In genomic region chr9:69894720-69895119, GRCh38 we compare ENCODE assay signal across 29 cellular contexts.
"Had no signal": no experiment of that assay in that cellular context is flagged by ENCODE, and none has a peak within 500 bp of the region (broad histone marks: within the 10 kb centered on the region; RNA-seq: fewer than 3 reads in every experiment).

No MANE protein-coding gene starts in this region.

- ATAC-seq: activated CD4-positive, CD25-positive, alpha-beta regulatory T cell treated with anti-CD3 and anti-CD28 coated beads, Interleukin-2, amount 50 U/mL, for 24 hours; foreskin keratinocyte; heart left ventricle; left lung had no signal

- H3K36me3 Mint-ChIP-seq: activated CD4-positive, alpha-beta memory T cell treated with anti-CD3 and anti-CD28 coated beads for 36 hours; activated naive CD8-positive, alpha-beta T cell treated with anti-CD3 and anti-CD28 coated beads for 36 hours had no signal

- H3K4me1 ChIP-seq: left lung, sigmoid colon had no signal

- H3K9me3 Mint-ChIP-seq: activated CD4-positive, alpha-beta memory T cell treated with anti-CD3 and anti-CD28 coated beads for 36 hours; activated CD4-positive, alpha-beta T cell treated with anti-CD3 and anti-CD28 coated beads, Interleukin-2, amount 10 ng/mL, durations not matched to agents 24 days and 14 days; activated naive CD4-positive, alpha-beta T cell treated with anti-CD3 and anti-CD28 coated beads for 36 hours; activated naive CD8-positive, alpha-beta T cell treated with anti-CD3 and anti-CD28 coated beads for 36 hours; activated T-helper 1 cell treated with anti-CD3 and anti-CD28 coated beads, Interleukin-12 subunit alpha, Interleukin-12 subunit beta, Interleukin-2, Interleukin-4 antibody, amounts not matched to agents 30 ng/mL and 10 ng/mL and 1 ng/mL, durations not matched to agents 14 hours and 24 hours and 36 hours; nephron progenitor cell; T-helper 1 cell treated with Interleukin-12 subunit alpha and Interleukin-12 subunit beta and Interleukin-4 antibody, amounts not matched to agents 30 μg/mL and 1 μg/mL, for 36 hours had no signal

- H3K36me3 ChIP-seq: heart left ventricle, left lung, neutrophil, ovary, sigmoid colon, tibial nerve, WERI-Rb-1 had no signal

- H3K4me2 ChIP-seq: smooth muscle cell had no signal

- FAIRE-seq: endothelial cell of umbilical vein, TTC549 had no signal

- H3K27ac Mint-ChIP-seq: activated CD4-positive, alpha-beta memory T cell treated with anti-CD3 and anti-CD28 coated beads for 36 hours; activated CD4-positive, alpha-beta T cell treated with anti-CD3 and anti-CD28 coated beads, Interleukin-2, amount 10 ng/mL, durations not matched to agents 24 days and 14 days; activated naive CD4-positive, alpha-beta T cell treated with anti-CD3 and anti-CD28 coated beads for 36 hours; activated naive CD8-positive, alpha-beta T cell treated with anti-CD3 and anti-CD28 coated beads for 36 hours; activated T-helper 1 cell treated with anti-CD3 and anti-CD28 coated beads, Interleukin-12 subunit alpha, Interleukin-12 subunit beta, Interleukin-2, Interleukin-4 antibody, amounts not matched to agents 30 ng/mL and 10 ng/mL and 1 ng/mL, durations not matched to agents 14 hours and 24 hours and 36 hours; nephron progenitor cell; T-helper 1 cell treated with Interleukin-12 subunit alpha and Interleukin-12 subunit beta and Interleukin-4 antibody, amounts not matched to agents 30 μg/mL and 1 μg/mL, for 36 hours had no signal

- H3K27ac ChIP-seq: foreskin keratinocyte, heart left ventricle, left lung, neutrophil, ovary, sigmoid colon, tibial nerve, WERI-Rb-1 had no signal

- H3K9me3 ChIP-seq: heart left ventricle, left lung, neutrophil, ovary, sigmoid colon, tibial nerve had no signal

- DNase-seq: activated CD4-positive, alpha-beta memory T cell treated with anti-CD3 and anti-CD28 coated beads for 36 hours; activated CD4-positive, alpha-beta T cell treated with anti-CD3 and anti-CD28 coated beads, Interleukin-2, amount 10 ng/mL, durations not matched to agents 24 days and 14 days; activated CD8-positive, alpha-beta memory T cell treated with anti-CD3 and anti-CD28 coated beads, Interleukin-2, amount 50 U/mL, for 4 hours; activated effector memory CD4-positive, alpha-beta T cell treated with anti-CD3 and anti-CD28 coated beads, Interleukin-2, amount 50 U/mL, for 16 hours; activated naive CD4-positive, alpha-beta T cell treated with anti-CD3 and anti-CD28 coated beads for 36 hours; activated naive CD8-positive, alpha-beta T cell treated with anti-CD3 and anti-CD28 coated beads for 36 hours; activated T-cell treated with anti-CD3 and anti-CD28 coated beads, Interleukin-2, amount 50 U/mL, for 1 hour; caudate nucleus; cortex of kidney; foreskin keratinocyte; heart left ventricle; left lung; nephron progenitor cell; ovary; retina; sigmoid colon; stimulated activated CD4-positive, alpha-beta T cell treated with anti-CD3 and anti-CD28 coated beads, Interleukin-1b, Interleukin-23, amount 100 ng/mL, for 48 hours; stimulated activated naive CD4-positive, alpha-beta T cell; T-helper 9 cell; WERI-Rb-1 had no signal

- H3K27me3 Mint-ChIP-seq: activated CD4-positive, alpha-beta memory T cell treated with anti-CD3 and anti-CD28 coated beads for 36 hours; activated CD4-positive, alpha-beta T cell treated with anti-CD3 and anti-CD28 coated beads, Interleukin-2, amount 10 ng/mL, durations not matched to agents 24 days and 14 days; activated naive CD8-positive, alpha-beta T cell treated with anti-CD3 and anti-CD28 coated beads for 36 hours had no signal

- H3K27me3 ChIP-seq: foreskin keratinocyte, heart left ventricle, left lung, neutrophil, ovary, sigmoid colon, tibial nerve had no signal

- H3K4me3 Mint-ChIP-seq: activated CD4-positive, alpha-beta memory T cell treated with anti-CD3 and anti-CD28 coated beads for 36 hours; activated CD4-positive, alpha-beta T cell treated with anti-CD3 and anti-CD28 coated beads, Interleukin-2, amount 10 ng/mL, durations not matched to agents 24 days and 14 days; activated naive CD4-positive, alpha-beta T cell treated with anti-CD3 and anti-CD28 coated beads for 36 hours; activated naive CD8-positive, alpha-beta T cell treated with anti-CD3 and anti-CD28 coated beads for 36 hours; activated T-helper 1 cell treated with anti-CD3 and anti-CD28 coated beads, Interleukin-12 subunit alpha, Interleukin-12 subunit beta, Interleukin-2, Interleukin-4 antibody, amounts not matched to agents 30 ng/mL and 10 ng/mL and 1 ng/mL, durations not matched to agents 14 hours and 24 hours and 36 hours; nephron progenitor cell; T-helper 1 cell treated with Interleukin-12 subunit alpha and Interleukin-12 subunit beta and Interleukin-4 antibody, amounts not matched to agents 30 μg/mL and 1 μg/mL, for 36 hours had no signal

- H3K4me3 ChIP-seq: heart left ventricle, left lung, lung, ovary, sigmoid colon, smooth muscle cell, tibial nerve had no signal
